Comparison of ENCODE assay signal across 24 cellular contexts in genomic region chr10:71421075-71421434, GRCh38. TPM values are rescaled to one million over a fixed set of nuclear protein-coding genes. Genes with fewer than 3 reads are reported as not detected.
"Had no signal": no experiment of that assay in that cellular context is flagged by ENCODE, and none has a peak within 500 bp of the region (broad histone marks: within the 10 kb centered on the region; RNA-seq: fewer than 3 reads in every experiment).

No MANE protein-coding gene starts in this region.

- H3K36me3 Mint-ChIP-seq: natural killer cell had no signal

- H3K4me1 Mint-ChIP-seq: natural killer cell; stimulated activated naive CD8-positive, alpha-beta T cell treated with anti-CD3 and anti-CD28 coated beads, Interleukin-15, amount 100 ng/mL, for 72 hours had no signal

- ATAC-seq: esophagus mucosa; gastrocnemius medialis; left colon; left ventricle myocardium superior; lower lobe of right lung; natural killer cell; stimulated activated naive CD8-positive, alpha-beta T cell treated with anti-CD3 and anti-CD28 coated beads, Interleukin-15, amount 100 ng/mL, for 72 hours had no signal

- H3K9me3 Mint-ChIP-seq: natural killer cell; stimulated activated naive CD8-positive, alpha-beta T cell treated with anti-CD3 and anti-CD28 coated beads, Interleukin-15, amount 100 ng/mL, for 72 hours had no signal

- H3K27ac Mint-ChIP-seq: natural killer cell; stimulated activated naive CD8-positive, alpha-beta T cell treated with anti-CD3 and anti-CD28 coated beads, Interleukin-15, amount 100 ng/mL, for 72 hours had no signal

- H3K4me3 Mint-ChIP-seq: natural killer cell; stimulated activated naive CD8-positive, alpha-beta T cell treated with anti-CD3 and anti-CD28 coated beads, Interleukin-15, amount 100 ng/mL, for 72 hours had no signal

- H3K4me3 ChIP-seq: gastrocnemius medialis, lower lobe of right lung, prostate gland, right atrium auricular region, sigmoid colon, suprapubic skin, transverse colon, vagina had no signal

- H3K27me3 ChIP-seq: gastrocnemius medialis, right atrium auricular region, suprapubic skin, vagina had no signal

- DNase-seq: cerebellar nuclear complex; cortex of kidney; effector CD4-positive, alpha-beta T cell; foreskin fibroblast; gastrocnemius medialis; kidney glomerular epithelial cell; left colon; left ventricle myocardium superior; lower lobe of right lung; natural killer cell; occipital lobe; sigmoid colon; stimulated activated CD4-positive, alpha-beta T cell treated with anti-CD3 and anti-CD28 coated beads, Interleukin-4, amount 100 ng/mL, for 4 hours; stimulated activated naive CD4-positive, alpha-beta T cell; stimulated activated naive CD8-positive, alpha-beta T cell treated with anti-CD3 and anti-CD28 coated beads, Interleukin-15, amount 100 ng/mL, for 72 hours; transverse colon had no signal

- H3K27ac ChIP-seq: epithelial cell of prostate, gastrocnemius medialis, lower lobe of right lung, parathyroid adenoma, prostate gland, right atrium auricular region, sigmoid colon, suprapubic skin, transverse colon, vagina had no signal

- H3K4me1 ChIP-seq: gastrocnemius medialis, lower lobe of right lung, parathyroid adenoma, prostate gland, right atrium auricular region, sigmoid colon, suprapubic skin, transverse colon, vagina had no signal

- H3K36me3 ChIP-seq: gastrocnemius medialis, lower lobe of right lung, prostate gland, right atrium auricular region, sigmoid colon, suprapubic skin, transverse colon, vagina had no signal

- H3K9me3 ChIP-seq: gastrocnemius medialis, lower lobe of right lung, prostate gland, right atrium auricular region, suprapubic skin, vagina had no signal

RNA-seq across cellular contexts. Expression of gene CDH23, which starts 24.3 kb away (rescaled TPM):
- total RNA-seq: glomerular endothelial cell had no signal
